ENCODE assay signal across 8 cellular contexts in genomic region chr6:31826793-31827285, GRCh38. TPM values are rescaled to one million over a fixed set of nuclear protein-coding genes. Genes with fewer than 3 reads are reported as not detected.
A peak's percentile ranks its signal among the peaks of the same experiment; 100 is the strongest.
DNase-seq lines count a peak whose midpoint lies in the region; ATAC-seq and TF ChIP-seq lines count a peak whose summit lies in the region.

No MANE protein-coding gene starts in this region.

- H3K4me1 Mint-ChIP-seq in activated T-helper 2 cell treated with anti-CD3 and anti-CD28 coated beads, Interferon-gamma antibody, Interleukin-2, Interleukin-4, amounts not matched to agents 10 μg/mL and 5 μg/mL and 100 μg/mL, durations not matched to agents 14 hours and 24 hours and 36 hours (ENCODE audit: low read depth), result peaks cover 32% of the 10 kb centered on the region

- peaks cover 20% of the 10 kb centered on the region for H3K36me3 Mint-ChIP-seq in activated T-helper 2 cell treated with anti-CD3 and anti-CD28 coated beads, Interferon-gamma antibody, Interleukin-2, Interleukin-4, amounts not matched to agents 10 μg/mL and 5 μg/mL and 100 μg/mL, durations not matched to agents 14 hours and 24 hours and 36 hours (ENCODE audit: low read depth)

- no peak for TF ChIP-seq CTCF in Loucy (conservative IDR thresholded peaks at IDR 0.05; ENCODE audit: low read length)

- peak overlapping the region; percentile 85 for H3K4me3 Mint-ChIP-seq in activated T-helper 2 cell treated with anti-CD3 and anti-CD28 coated beads, Interferon-gamma antibody, Interleukin-2, Interleukin-4, amounts not matched to agents 10 μg/mL and 5 μg/mL and 100 μg/mL, durations not matched to agents 14 hours and 24 hours and 36 hours (ENCODE audit: low read depth)

- H3F3A ChIP-seq in Loucy (ENCODE audit: low read depth), result peaks cover 8% of the 10 kb centered on the region

- peaks cover 19% of the 10 kb centered on the region for H3K79me2 ChIP-seq in Loucy (ENCODE audit: insufficient read depth, low read length)

- no peaks in the 10 kb centered on the region for H3K27me3 ChIP-seq in Loucy (ENCODE audit: insufficient read depth, low read length, poor library complexity, severe bottlenecking)

- peak overlapping the region; percentile 73 for H3K9ac ChIP-seq in Loucy (ENCODE audit: low read depth, low read length, poor library complexity, severe bottlenecking)

- ATAC-seq in HG03439 (IDR thresholded peaks at IDR 0.05; ENCODE audit: unreplicated experiment), result no peak

- H3K4me2 ChIP-seq in Loucy (ENCODE audit: low read depth, low read length, poor library complexity, severe bottlenecking), result peak overlapping the region; percentile 78

- H3K4me3 ChIP-seq in Loucy (ENCODE audit: low read length, poor library complexity, severe bottlenecking), result peak overlapping the region; percentile 74

- peak overlapping the region; percentile 85 for H2AFZ ChIP-seq in Loucy (ENCODE audit: low read length)

- DNase-seq in activated gamma-delta T cell treated with Interleukin-2 at 50 U/mL for 16 hours, result peak; percentile 23
- no peak for DNase-seq in activated gamma-delta T cell (lab: John Stamatoyannopoulos, UW)
- no peak for DNase-seq in activated T-helper 2 cell treated with anti-CD3 and anti-CD28 coated beads, Interferon-gamma antibody, Interleukin-2, Interleukin-4, amounts not matched to agents 10 μg/mL and 5 μg/mL and 100 μg/mL, durations not matched to agents 14 hours and 24 hours and 36 hours (ENCODE audit: low spot score)
- peak; percentile 68 for DNase-seq in germinal center (ENCODE audit: low spot score)
- peak in 41 of 56 donors; percentile 42 to 84 (median 72) for DNase-seq in nucleus accumbens (lab: John Stamatoyannopoulos, UW)
- no peak for DNase-seq in HPDE6-E6E7 (ENCODE audit: extremely low spot score)

- H3K9me2 ChIP-seq in Loucy (replicated peaks; ENCODE audit: low read depth, low read length), result no peaks in the 10 kb centered on the region

- H3K4me1 ChIP-seq in Loucy (ENCODE audit: insufficient read depth, low read length, poor library complexity, severe bottlenecking), result peaks cover 17% of the 10 kb centered on the region

- no peaks in the 10 kb centered on the region for H3K36me3 ChIP-seq in Loucy (ENCODE audit: insufficient read depth, low read length)

- H3K9me3 Mint-ChIP-seq in activated T-helper 2 cell treated with anti-CD3 and anti-CD28 coated beads, Interferon-gamma antibody, Interleukin-2, Interleukin-4, amounts not matched to agents 10 μg/mL and 5 μg/mL and 100 μg/mL, durations not matched to agents 14 hours and 24 hours and 36 hours, result no peaks in the 10 kb centered on the region

- H3K9me3 ChIP-seq in Loucy (ENCODE audit: insufficient read depth, low read depth, low read length), result no peaks in the 10 kb centered on the region

- no peaks in the 10 kb centered on the region for H3K27me3 Mint-ChIP-seq in activated T-helper 2 cell treated with anti-CD3 and anti-CD28 coated beads, Interferon-gamma antibody, Interleukin-2, Interleukin-4, amounts not matched to agents 10 μg/mL and 5 μg/mL and 100 μg/mL, durations not matched to agents 14 hours and 24 hours and 36 hours (ENCODE audit: low read depth)

- intact Hi-C loops in activated T-helper 2 cell treated with anti-CD3 and anti-CD28 coated beads, Interferon-gamma antibody, Interleukin-2, Interleukin-4, amounts not matched to agents 10 μg/mL and 5 μg/mL and 100 μg/mL, durations not matched to agents 14 hours and 24 hours and 36 hours (cut with micrococcal nuclease), result loop anchor here (2.0 to 10.0 kb wide), 3 partner anchors 14 to 252 kb away; partner anchors contain the start of genes C6orf47, LTA and TNF

- H3K27ac Mint-ChIP-seq in activated T-helper 2 cell treated with anti-CD3 and anti-CD28 coated beads, Interferon-gamma antibody, Interleukin-2, Interleukin-4, amounts not matched to agents 10 μg/mL and 5 μg/mL and 100 μg/mL, durations not matched to agents 14 hours and 24 hours and 36 hours, result peak overlapping the region; percentile 95

- H4K20me1 ChIP-seq in Loucy (ENCODE audit: insufficient read depth, low read length, poor library complexity, severe bottlenecking), result no peaks in the 10 kb centered on the region

RNA-seq across cellular contexts. Expression of gene HSPA1B, which starts 0.7 kb away (rescaled TPM):
- total RNA-seq in activated T-helper 2 cell treated with anti-CD3 and anti-CD28 coated beads, Interferon-gamma antibody, Interleukin-2, Interleukin-4, amounts not matched to agents 10 μg/mL and 5 μg/mL and 100 μg/mL, durations not matched to agents 14 hours and 24 hours and 36 hours, result 116 and 120 TPM in 2 replicates

RNA-seq across cellular contexts. Expression of gene HSPA1A, which starts 11.5 kb away (rescaled TPM):
- 112 and 118 TPM in 2 replicates for total RNA-seq in activated T-helper 2 cell treated with anti-CD3 and anti-CD28 coated beads, Interferon-gamma antibody, Interleukin-2, Interleukin-4, amounts not matched to agents 10 μg/mL and 5 μg/mL and 100 μg/mL, durations not matched to agents 14 hours and 24 hours and 36 hours

RNA-seq across cellular contexts. Expression of gene HSPA1L, which starts 11.8 kb away (rescaled TPM):
- total RNA-seq in activated T-helper 2 cell treated with anti-CD3 and anti-CD28 coated beads, Interferon-gamma antibody, Interleukin-2, Interleukin-4, amounts not matched to agents 10 μg/mL and 5 μg/mL and 100 μg/mL, durations not matched to agents 14 hours and 24 hours and 36 hours, result 2.1 and 2.4 TPM in 2 replicates

RNA-seq across cellular contexts. Expression of gene LSM2, which starts 20.1 kb away (rescaled TPM):
- 130 TPM in 2 replicates for total RNA-seq in activated T-helper 2 cell treated with anti-CD3 and anti-CD28 coated beads, Interferon-gamma antibody, Interleukin-2, Interleukin-4, amounts not matched to agents 10 μg/mL and 5 μg/mL and 100 μg/mL, durations not matched to agents 14 hours and 24 hours and 36 hours

RNA-seq across cellular contexts. Expression of gene VARS1, which starts 31.3 kb away (rescaled TPM):
- 166 and 176 TPM in 2 replicates for total RNA-seq in activated T-helper 2 cell treated with anti-CD3 and anti-CD28 coated beads, Interferon-gamma antibody, Interleukin-2, Interleukin-4, amounts not matched to agents 10 μg/mL and 5 μg/mL and 100 μg/mL, durations not matched to agents 14 hours and 24 hours and 36 hours

Comparison
In these comparisons a context has a peak if more than half of its experiments do, and no peak if none do; other contexts are left out.
1. DNase-seq: peak in activated gamma-delta T cell treated with Interleukin-2 at 50 U/mL for 16 hours (single experiment), germinal center (single experiment) and nucleus accumbens (41 of 56); none in activated gamma-delta T cell (single experiment), activated T-helper 2 cell treated with anti-CD3 and anti-CD28 coated beads, Interferon-gamma antibody, Interleukin-2, Interleukin-4, amounts not matched to agents 10 μg/mL and 5 μg/mL and 100 μg/mL, durations not matched to agents 14 hours and 24 hours and 36 hours (single experiment) and HPDE6-E6E7 (single experiment).